In the genomic region with DNA sequence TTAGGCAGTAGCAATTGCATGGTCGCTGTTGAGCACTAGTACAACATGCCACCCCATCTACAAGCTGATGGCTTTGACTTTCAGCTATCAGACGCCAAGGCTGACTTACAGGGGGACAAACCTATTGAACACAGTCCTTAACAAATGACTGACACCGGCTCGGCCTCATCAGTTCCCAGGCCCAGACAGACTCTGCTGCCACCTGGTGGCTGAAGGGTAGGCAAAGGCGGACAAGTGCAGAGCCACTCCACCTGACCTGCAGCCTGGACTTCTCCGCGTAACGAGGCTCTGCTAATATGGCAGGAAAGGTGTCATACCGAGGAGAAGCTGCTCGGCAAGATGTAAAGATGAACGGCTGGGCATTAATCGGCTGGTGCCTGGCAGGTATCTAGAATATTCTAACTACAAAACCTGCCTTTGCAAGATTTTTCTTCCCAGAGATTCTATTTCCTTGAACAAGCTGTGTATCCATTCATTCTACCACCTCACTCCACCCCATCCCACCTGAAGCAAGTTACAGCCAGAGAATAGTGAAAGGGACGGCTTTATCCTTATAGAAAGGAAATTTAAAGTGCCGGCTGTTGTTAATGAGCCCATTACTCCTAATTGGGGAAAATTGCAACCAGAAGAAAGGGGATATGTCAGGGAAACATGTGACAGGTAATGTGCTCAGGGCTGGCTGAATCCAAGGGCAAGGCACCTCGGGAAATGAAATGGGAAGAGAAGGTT, we compare ENCODE assay signal across 8 cellular contexts.
DNase-seq lines count a peak whose midpoint lies in the region; ATAC-seq, FAIRE-seq and TF ChIP-seq lines count a peak whose summit lies in the region.

No MANE protein-coding gene starts in this region.

- no peaks in the 10 kb centered on the region for H3K36me3 ChIP-seq in pancreas

- no peak overlapping the region for H3K27ac ChIP-seq in pancreas

- FAIRE-seq in pancreas (lab: Jason Lieb, UNC) (no peak), urothelium cell line (lab: Jason Lieb, UNC) (peak; percentile 97)

- H3K4me3 ChIP-seq in foreskin fibroblast (ENCODE audit: low read depth in 1 of 2, low read length in 2 of 2) (no peak overlapping the region), pancreas (no peak overlapping the region)

- DNase-seq in GM04504 (ENCODE audit: low read depth) (peak; percentile 29), NCI-H748 (lab: John Stamatoyannopoulos, UW; ENCODE audit: unreplicated experiment) (peak; percentile 72), activated T-cell treated with anti-CD3 and anti-CD28 coated beads for 4 hours (peak; percentile 55), foreskin fibroblast (peak; percentile 59 to 81), pancreas (peak; percentile 56 to 92 (median 84)), urothelium cell line (ENCODE audit: low spot score) (peak; percentile 89), GM19240 (ENCODE audit: insufficient read length, low spot score) (no peak)

- TF ChIP-seq CTCF in foreskin fibroblast (IDR thresholded peaks at IDR 0.05; ENCODE audit: low read depth, low read length) (peak; percentile 82), pancreas (IDR thresholded peaks at IDR 0.05) (peak; percentile 14 to 91 (median 62))

- ATAC-seq in HG03280 (IDR thresholded peaks at IDR 0.05; ENCODE audit: unreplicated experiment) (peak; percentile 92), pancreas (peak; percentile 90 to 95 (median 92))

- H3K27me3 ChIP-seq in pancreas = no peaks in the 10 kb centered on the region

- no peaks in the 10 kb centered on the region for H3K9me3 ChIP-seq in pancreas

- peaks cover 5 to 13% (median 11%) of the 10 kb centered on the region in 3 donors for H3K4me1 ChIP-seq in pancreas

- WGBS in pancreas, 2 donors = 21 to 33% methylated on average over 15 of the region's 15 CpGs

- intact Hi-C loops in pancreas (cut with DNase I) = loop anchor here in 1 of 3 donors (10.0 kb wide), 1 partner anchor 276 kb away; no protein-coding TSS in a partner anchor
